Comparison of ENCODE assay signal across 21 cellular contexts in genomic region chr12:39047539-39048078, GRCh38.
"Had no signal": no experiment of that assay in that cellular context is flagged by ENCODE, and none has a peak within 500 bp of the region (broad histone marks: within the 10 kb centered on the region; RNA-seq: fewer than 3 reads in every experiment).

No MANE protein-coding gene starts in this region.

- H3K79me2 ChIP-seq: hepatocyte had no signal

- DNase-seq: activated CD4-positive, alpha-beta T cell treated with anti-CD3 and anti-CD28 coated beads for 1 hour; activated CD8-positive, alpha-beta memory T cell treated with anti-CD3 and anti-CD28 coated beads for 24 hours; activated CD8-positive, alpha-beta memory T cell treated with anti-CD3 and anti-CD28 coated beads, Interleukin-2, amount 50 U/mL, for 48 hours; activated effector memory CD4-positive, alpha-beta T cell treated with Interleukin-2 at 50 U/mL for 16 hours; activated naive CD4-positive, alpha-beta T cell treated with anti-CD3 and anti-CD28 coated beads, Interleukin-2, amount 10 ng/mL, durations not matched to agents 7 days and 5 days; activated naive CD8-positive, alpha-beta T cell treated with anti-CD3 and anti-CD28 coated beads, Interleukin-2, amount 50 U/mL, for 24 hours; activated T-cell treated with anti-CD3 and anti-CD28 coated beads, Interleukin-2, amount 50 U/mL, for 48 hours; anterior cingulate cortex; brain microvascular endothelial cell; central memory CD4-positive, alpha-beta T cell; dorsolateral prefrontal cortex; foreskin fibroblast; midbrain; retina; stimulated activated naive CD8-positive, alpha-beta T cell treated with anti-CD3 and anti-CD28 coated beads, Interleukin-15, Interleukin-2, amounts not matched to agents 100 U/mL and 50 U/mL, for 24 hours; substantia nigra; tibial artery; uterus had no signal

- H3K36me3 ChIP-seq: brain microvascular endothelial cell, tibial artery, uterus had no signal

- H3K4me3 ChIP-seq: dorsolateral prefrontal cortex, hepatocyte, tibial artery, uterus had no signal

- H3K27ac ChIP-seq: brain microvascular endothelial cell, dorsolateral prefrontal cortex, epithelial cell of prostate, hepatocyte, tibial artery, uterus, VCaP had no signal

- H3K4me2 ChIP-seq: hepatocyte had no signal

- H3K9me3 ChIP-seq: tibial artery, uterus had no signal

- H3K4me1 ChIP-seq: tibial artery, uterus had no signal

- H3K27me3 ChIP-seq: brain microvascular endothelial cell, dorsolateral prefrontal cortex, hepatocyte, tibial artery, uterus had no signal

- ATAC-seq: activated naive CD8-positive, alpha-beta T cell treated with anti-CD3 and anti-CD28 coated beads, Interleukin-2, amount 50 U/mL, for 24 hours; stimulated activated naive CD8-positive, alpha-beta T cell treated with anti-CD3 and anti-CD28 coated beads, Interleukin-15, Interleukin-2, amounts not matched to agents 100 U/mL and 50 U/mL, for 24 hours had no signal

- H2AFZ ChIP-seq: hepatocyte had no signal
